1 cellular context compared by ENCODE assay signal in genomic region chr11:111393096-111393495, GRCh38.
TF ChIP-seq lines count a peak whose summit lies in the region.

No MANE protein-coding gene starts in this region.

TF ChIP-seq in K562, 482 proteins besides CTCF, POLR2A, EP300 and RAD21:
- TF ChIP-seq RCOR1 (IDR thresholded peaks at IDR 0.05; ENCODE audit: borderline replicate concordance in 1 of 2, low read depth in 2 of 2, low read length in 2 of 2) (peak in 1 of 2 experiments; percentile 23; a peak in 1 of 4 replicates), KDM1A (IDR thresholded peaks at IDR 0.05) (peak; percentile 17 to 50; a peak in 1 of 4 replicates), NELFE (IDR thresholded peaks at IDR 0.05; ENCODE audit: insufficient read depth, insufficient read length) (no peak), FOSL1 (tag; conservative IDR thresholded peaks at IDR 0.05) (peak; percentile 28; the same call in 1 of the 2 replicates)
TF ChIP-seq in K562: peak in this region for 3.
